Comparison of ENCODE assay signal across 15 cellular contexts in the genomic region with DNA sequence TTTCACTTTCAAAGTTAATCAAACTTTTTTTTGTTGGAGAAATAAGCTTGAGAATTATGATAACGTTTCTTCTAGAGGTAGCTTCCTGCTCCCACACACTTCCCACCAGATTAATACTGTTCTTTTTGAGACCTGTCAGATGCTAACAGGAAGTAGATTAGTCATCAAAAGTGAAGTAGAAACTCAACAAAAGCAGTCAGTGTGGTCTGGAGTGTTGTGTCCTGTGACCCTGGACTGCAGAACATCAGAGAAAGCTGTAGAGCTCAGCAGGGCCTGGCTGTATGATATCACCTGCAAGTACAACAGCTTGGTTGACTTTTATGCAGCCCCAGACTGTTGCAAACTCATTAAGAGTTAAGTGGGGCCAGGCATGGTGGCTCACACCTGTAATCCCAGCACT.
DNase-seq lines count a peak whose midpoint lies in the region; ATAC-seq and TF ChIP-seq lines count a peak whose summit lies in the region.
"Had no signal": no experiment of that assay in that cellular context is flagged by ENCODE, and none has a peak within 500 bp of the region (broad histone marks: within the 10 kb centered on the region; RNA-seq: fewer than 3 reads in every experiment).

No MANE protein-coding gene starts in this region.

- H3K9me3 ChIP-seq in OCI-LY3 (ENCODE audit: insufficient read depth, low read length) = no peaks in the 10 kb centered on the region
- H3K9me3 ChIP-seq in breast epithelium = no peaks in the 10 kb centered on the region
- H3K9me3 ChIP-seq in CD4-positive, alpha-beta T cell (ENCODE audit: control insufficient read depth, low read length) = peaks cover 6% of the 10 kb centered on the region
- H3K9me3 ChIP-seq: BLaER1 had no signal

- intact Hi-C loops in breast epithelium (cut with DNase I; ENCODE audit: low total_unique reads) = no loop called here
- intact Hi-C loops in CD4-positive, alpha-beta T cell (cut with DNase I, micrococcal nuclease) = no loop called here

- peaks cover 5 to 6% of the 10 kb centered on the region in 2 donors for H3K9me3 Mint-ChIP-seq in stimulated activated naive CD8-positive, alpha-beta T cell treated with anti-CD3 and anti-CD28 coated beads, Interleukin-15, amount 100 ng/mL, for 72 hours
- H3K9me3 Mint-ChIP-seq in CD4-positive, alpha-beta T cell = peaks cover 1% of the 10 kb centered on the region

- TF ChIP-seq CTCF in OCI-LY3 (IDR thresholded peaks at IDR 0.05; ENCODE audit: low read depth, low read length) (no peak), breast epithelium (IDR thresholded peaks at IDR 0.05) (no peak)
- TF ChIP-seq CTCF in CD4-positive, alpha-beta T cell (IDR thresholded peaks at IDR 0.05) = no peak

- H3K4me3 ChIP-seq in OCI-LY3 (ENCODE audit: low read length) (no peak overlapping the region), breast epithelium (no peak overlapping the region)
- H3K4me3 ChIP-seq: BLaER1, dorsolateral prefrontal cortex, left ventricle myocardium inferior had no signal

- H3K4me1 ChIP-seq in OCI-LY3 (ENCODE audit: low read length) (peaks cover 4% of the 10 kb centered on the region; the same call in 1 of the 2 replicates), breast epithelium (no peaks in the 10 kb centered on the region)
- H3K4me1 ChIP-seq: BLaER1, left ventricle myocardium inferior had no signal

- H3K36me3 Mint-ChIP-seq in CD4-positive, alpha-beta T cell (ENCODE audit: low read depth) = no peaks in the 10 kb centered on the region
- H3K36me3 Mint-ChIP-seq: naive B cell had no signal

- H3K27me3 Mint-ChIP-seq in stimulated activated naive CD8-positive, alpha-beta T cell treated with anti-CD3 and anti-CD28 coated beads, Interleukin-15, amount 100 ng/mL, for 72 hours = no peaks in the 10 kb centered on the region
- H3K27me3 Mint-ChIP-seq in CD4-positive, alpha-beta T cell = no peaks in the 10 kb centered on the region
- H3K27me3 Mint-ChIP-seq: naive B cell had no signal

- H3K27ac Mint-ChIP-seq in stimulated activated naive CD8-positive, alpha-beta T cell treated with anti-CD3 and anti-CD28 coated beads, Interleukin-15, amount 100 ng/mL, for 72 hours = no peak overlapping the region
- no peak overlapping the region for H3K27ac Mint-ChIP-seq in CD4-positive, alpha-beta T cell
- H3K27ac Mint-ChIP-seq: naive B cell had no signal

- CTCF ChIA-PET in CD4-positive, alpha-beta T cell (lab: Charles Lee) = no interaction called here

- no peak overlapping the region for H3K9ac ChIP-seq in OCI-LY3 (ENCODE audit: low read length)
- H3K9ac ChIP-seq: BLaER1 had no signal

- POLR2A ChIA-PET in CD4-positive, alpha-beta T cell (lab: Charles Lee) = no interaction called here

- H4K20me1 ChIP-seq in OCI-LY3 (ENCODE audit: insufficient read depth, low read length) = no peaks in the 10 kb centered on the region
- H4K20me1 ChIP-seq: BLaER1 had no signal

- H3K27me3 ChIP-seq in OCI-LY3 (ENCODE audit: low read depth, low read length) (no peaks in the 10 kb centered on the region), breast epithelium (no peaks in the 10 kb centered on the region)
- H3K27me3 ChIP-seq in CD4-positive, alpha-beta T cell (ENCODE audit: control insufficient read depth, insufficient read depth, low read length) = no peaks in the 10 kb centered on the region
- H3K27me3 ChIP-seq: BLaER1 had no signal

- H3K4me1 Mint-ChIP-seq in stimulated activated naive CD8-positive, alpha-beta T cell treated with anti-CD3 and anti-CD28 coated beads, Interleukin-15, amount 100 ng/mL, for 72 hours = no peaks in the 10 kb centered on the region
- no peaks in the 10 kb centered on the region for H3K4me1 Mint-ChIP-seq in CD4-positive, alpha-beta T cell (ENCODE audit: low read depth)
- H3K4me1 Mint-ChIP-seq: naive B cell had no signal

- no peak overlapping the region for H3K4me2 ChIP-seq in OCI-LY3 (ENCODE audit: low read length)
- H3K4me2 ChIP-seq: BLaER1 had no signal

- no peaks in the 10 kb centered on the region for H3K79me2 ChIP-seq in OCI-LY3 (ENCODE audit: low read length)

- TF ChIP-seq POLR2A in breast epithelium (IDR thresholded peaks at IDR 0.05) = no peak

- no peak overlapping the region for H3K27ac ChIP-seq in OCI-LY3 (ENCODE audit: low read length)
- H3K27ac ChIP-seq in breast epithelium = no peak overlapping the region
- H3K27ac ChIP-seq in CD4-positive, alpha-beta T cell (ENCODE audit: low read depth, low read length) = no peak overlapping the region
- H3K27ac ChIP-seq: BLaER1, dorsolateral prefrontal cortex, HL-60, left ventricle myocardium inferior had no signal

- H3K4me3 Mint-ChIP-seq in stimulated activated naive CD8-positive, alpha-beta T cell treated with anti-CD3 and anti-CD28 coated beads, Interleukin-15, amount 100 ng/mL, for 72 hours = no peak overlapping the region
- H3K4me3 Mint-ChIP-seq in CD4-positive, alpha-beta T cell = no peak overlapping the region
- H3K4me3 Mint-ChIP-seq: naive B cell had no signal

- H3K36me3 ChIP-seq in OCI-LY3 (replicated peaks; ENCODE audit: low read depth, low read length) (no peaks in the 10 kb centered on the region), breast epithelium (no peaks in the 10 kb centered on the region)
- H3K36me3 ChIP-seq: BLaER1, left ventricle myocardium inferior had no signal

- H2AFZ ChIP-seq in OCI-LY3 (ENCODE audit: low read depth, low read length) = 0 out of 2 replicates have a peak overlapping the region, but pooled peaks have one; percentile 36

- DNase-seq in stimulated activated naive CD8-positive, alpha-beta T cell treated with anti-CD3 and anti-CD28 coated beads, Interleukin-15, amount 100 ng/mL, for 72 hours = no peak
- DNase-seq in breast epithelium (ENCODE audit: low spot score in 2 of 2) (no peak), pons (ENCODE audit: low spot score) (no peak)
- DNase-seq in CD4-positive, alpha-beta T cell = no peak
- DNase-seq: DND-41; dorsolateral prefrontal cortex; left ventricle myocardium inferior; naive B cell; NCI-H1436; stimulated activated CD4-positive, alpha-beta T cell treated with anti-CD3 and anti-CD28 coated beads, Interleukin-1b, Interleukin-23, amount 100 ng/mL, for 48 hours had no signal

- ATAC-seq in GM18870 (IDR thresholded peaks at IDR 0.05; ENCODE audit: unreplicated experiment) = peak; percentile 80
- ATAC-seq in HG02981 (IDR thresholded peaks at IDR 0.05; ENCODE audit: unreplicated experiment) = peak; percentile 90
- ATAC-seq in stimulated activated naive CD8-positive, alpha-beta T cell treated with anti-CD3 and anti-CD28 coated beads, Interleukin-15, amount 100 ng/mL, for 72 hours = peak; percentile 65
- no peak for ATAC-seq in CD4-positive, alpha-beta T cell (ENCODE audit: poor library complexity)
